ENCODE assay signal across 8 cellular contexts in the genomic region with DNA sequence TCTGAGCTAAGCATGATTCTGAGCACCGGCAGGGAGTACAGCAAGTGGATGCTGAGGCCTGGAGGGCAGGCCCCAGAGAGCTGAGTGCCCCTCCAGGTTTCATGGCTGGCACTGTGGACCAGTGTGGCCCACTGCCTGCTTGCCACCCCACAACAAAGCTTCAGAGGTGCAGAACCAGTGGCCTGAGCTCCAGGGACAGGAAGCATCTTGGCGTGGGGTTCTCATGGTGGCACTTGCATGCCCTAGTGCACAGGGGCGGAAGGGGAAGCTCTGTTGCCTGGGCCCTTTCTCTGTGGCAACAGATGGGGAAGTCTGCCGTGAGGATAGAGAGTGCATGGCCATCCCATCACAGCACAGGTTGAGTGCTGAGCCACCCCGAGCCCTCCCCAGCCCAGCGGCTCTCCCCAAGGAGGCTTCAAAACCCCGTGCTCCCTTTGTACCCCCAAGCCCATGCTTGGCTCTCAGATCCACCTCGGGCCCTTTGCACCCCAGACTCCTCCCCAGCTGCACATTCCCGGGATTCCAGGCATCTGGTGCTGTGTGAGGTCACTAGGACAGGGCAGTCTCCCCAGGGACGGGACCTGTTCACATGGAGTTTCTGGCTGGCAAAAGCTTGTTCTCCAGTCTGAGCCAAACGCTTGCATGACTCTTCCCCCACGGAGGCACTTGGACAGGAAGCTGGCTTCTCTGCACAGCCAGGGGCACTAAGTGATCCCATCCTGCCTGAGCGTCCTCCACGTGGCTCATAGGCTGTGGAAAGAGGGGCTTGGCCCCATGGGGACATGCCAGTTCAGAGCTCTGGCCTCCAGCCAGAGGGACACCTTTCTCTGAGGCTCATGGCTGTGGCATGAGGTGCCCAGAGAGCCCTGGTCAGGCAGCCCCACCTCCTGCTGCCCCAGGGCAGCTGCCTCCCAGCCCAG. TPM values are rescaled to one million over a fixed set of nuclear protein-coding genes. Genes with fewer than 3 reads are reported as not detected.
DNase-seq lines count a peak whose midpoint lies in the region; ATAC-seq, FAIRE-seq and TF ChIP-seq lines count a peak whose summit lies in the region.
"Had no signal": no experiment of that assay in that cellular context is flagged by ENCODE, and none has a peak within 500 bp of the region (broad histone marks: within the 10 kb centered on the region; RNA-seq: fewer than 3 reads in every experiment).

No MANE protein-coding gene starts in this region.

- 64% methylated on average over 5 of the region's 14 CpGs; no CpG with 5 or more reads in 1 of the 2 donors for WGBS in esophagus squamous epithelium, 2 donors
- WGBS in sigmoid colon, 2 donors: 52 to 62% methylated on average over 14 of the region's 14 CpGs
- WGBS in transverse colon (ENCODE audit: low coverage in 1 of 2), 2 donors: 52% methylated on average over 14 of the region's 14 CpGs; no CpG with 5 or more reads in 1 of the 2 donors

- H3K9me3 ChIP-seq in NT2/D1 (ENCODE audit: insufficient read depth, low read length) (no peaks in the 10 kb centered on the region), esophagus squamous epithelium (no peaks in the 10 kb centered on the region), sigmoid colon (no peaks in the 10 kb centered on the region), transverse colon (no peaks in the 10 kb centered on the region)

- H3K36me3 ChIP-seq in NT2/D1 (ENCODE audit: insufficient read depth, insufficient read length, low read length) (peaks cover 45% of the 10 kb centered on the region), esophagus squamous epithelium (peaks cover 0 to 21% (median 0%) of the 10 kb centered on the region in 3 donors), sigmoid colon (no peaks in the 10 kb centered on the region), transverse colon (no peaks in the 10 kb centered on the region)

- peak; percentile 26 for FAIRE-seq in GM12891 (lab: Jason Lieb, UNC)

- TF ChIP-seq EP300 in sigmoid colon (IDR thresholded peaks at IDR 0.05) (no peak), transverse colon (IDR thresholded peaks at IDR 0.05; ENCODE audit: low read depth) (no peak)

- H3K4me1 ChIP-seq in NT2/D1 (ENCODE audit: insufficient read depth, insufficient read length): peaks cover 45% of the 10 kb centered on the region
- peaks cover 64 to 83% (median 66%) of the 10 kb centered on the region in 3 donors for H3K4me1 ChIP-seq in esophagus squamous epithelium
- H3K4me1 ChIP-seq in sigmoid colon: peaks cover 0 to 75% (median 64%) of the 10 kb centered on the region in 4 donors
- peaks cover 27 to 54% (median 53%) of the 10 kb centered on the region in 4 donors for H3K4me1 ChIP-seq in transverse colon

- DNase-seq in GM12891 (ENCODE audit: insufficient read length, low spot score) (no peak), NT2/D1 (ENCODE audit: low read depth, low spot score) (no peak), esophagus squamous epithelium (lab: John Stamatoyannopoulos, UW) (no peak), sigmoid colon (peak; percentile 73), transverse colon (no peak), DMS53 (lab: John Stamatoyannopoulos, UW) (no peak)

- in situ Hi-C loops in transverse colon (cut with MboI; ENCODE audit: low pct_ligation_motif_present in 1 of 4, low pct_unique_long_range_greater_than_20kb in 1 of 4, low sequenced_read_pairs in 3 of 4): loop anchor here in 1 of 4 donors (25.0 kb wide), 1 partner anchor 463 kb away; no protein-coding TSS in a partner anchor

- H3K27ac ChIP-seq in esophagus squamous epithelium (peak overlapping the region in 3 of 4 donors; percentile 18 to 26 (median 25)), sigmoid colon (no peak overlapping the region), transverse colon (peak overlapping the region in 2 of 4 donors; percentile 87 to 89)

- no peak; the same call in 1 of the 2 replicates for TF ChIP-seq POLR2A in GM12891 (IDR thresholded peaks at IDR 0.05; ENCODE audit: low read depth, low read length)
- no peak for TF ChIP-seq POLR2A in esophagus squamous epithelium (IDR thresholded peaks at IDR 0.05)
- no peak for TF ChIP-seq POLR2A in sigmoid colon (IDR thresholded peaks at IDR 0.05)
- TF ChIP-seq POLR2A in transverse colon (IDR thresholded peaks at IDR 0.05): no peak

- H3K27me3 ChIP-seq in NT2/D1 (ENCODE audit: insufficient read depth, insufficient read length) (peaks cover 18% of the 10 kb centered on the region), esophagus squamous epithelium (peaks cover 0 to 14% (median under 1%) of the 10 kb centered on the region in 4 donors), sigmoid colon (peaks cover 2 to 4% (median 3%) of the 10 kb centered on the region in 3 donors), transverse colon (peaks cover 12% of the 10 kb centered on the region)

- no peak for TF ChIP-seq CTCF in esophagus squamous epithelium (IDR thresholded peaks at IDR 0.05)
- TF ChIP-seq CTCF in sigmoid colon (IDR thresholded peaks at IDR 0.05): no peak
- no peak for TF ChIP-seq CTCF in transverse colon (IDR thresholded peaks at IDR 0.05)

- no peak overlapping the region for H3K4me3 ChIP-seq in NT2/D1 (ENCODE audit: insufficient read length, low read depth)
- no peak overlapping the region for H3K4me3 ChIP-seq in esophagus squamous epithelium
- no peak overlapping the region for H3K4me3 ChIP-seq in sigmoid colon
- no peak overlapping the region for H3K4me3 ChIP-seq in transverse colon

- no peak for ATAC-seq in HG03196 (IDR thresholded peaks at IDR 0.05; ENCODE audit: unreplicated experiment)

- peak overlapping the region; percentile 23 for H3K9ac ChIP-seq in NT2/D1 (ENCODE audit: insufficient read length, low read depth)

- intact Hi-C loops in esophagus squamous epithelium (cut with DNase I): no loop called here
- intact Hi-C loops in sigmoid colon (cut with DNase I): loop anchor here (5.0 kb wide), 2 partner anchors 258 to 273 kb away; partner anchors contain the start of genes C22orf39, HIRA and MRPL40
- intact Hi-C loops in transverse colon (cut with DNase I; ENCODE audit: low total_unique reads): no loop called here

TF ChIP-seq in GM12891, 5 proteins besides CTCF, POLR2A, EP300 and RAD21:
- peak; percentile 10; the same call in 1 of the 2 replicates for TF ChIP-seq SPI1 (IDR thresholded peaks at IDR 0.05; ENCODE audit: low read depth, low read length)
- no peak for TF ChIP-seq PAX5 (IDR thresholded peaks at IDR 0.05; ENCODE audit: insufficient read depth, low read length, severe bottlenecking)

RNA-seq across cellular contexts. Expression of gene SLC25A1, which starts 4.2 kb away (rescaled TPM):
- polyA plus RNA-seq in GM12891 (2012; ENCODE audit: low read depth, missing spikeins): 43.7 TPM
- total RNA-seq in esophagus squamous epithelium (10 to 100 TPM; 49.2 to 68.0 (median 57.3) TPM), sigmoid colon (10 to 100 TPM; 28.2 to 45.3 (median 33.4) TPM), transverse colon (100 to 1,000 TPM in 3 of 4 donors, 10 to 100 TPM in 1; 80.2 to 146 (median 132) TPM)
- 100 to 1,000 TPM in 2 of 3 donors, 10 to 100 TPM in 1; 72.1 to 146 (median 119) TPM for polyA plus RNA-seq in sigmoid colon

RNA-seq across cellular contexts. Expression of gene GSC2, which starts 24.3 kb away (rescaled TPM):
- polyA plus RNA-seq in GM12891 (2012; ENCODE audit: low read depth, missing spikeins): not detected
- total RNA-seq in esophagus squamous epithelium: not detected
- not detected for total RNA-seq in sigmoid colon
- not detected for polyA plus RNA-seq in sigmoid colon
- total RNA-seq in transverse colon: not detected
- total RNA-seq: SK-MEL-5 had no signal

RNA-seq across cellular contexts. Expression of gene ESS2, which starts 29.9 kb away (rescaled TPM):
- 10.2 TPM for polyA plus RNA-seq in GM12891 (2012; ENCODE audit: low read depth, missing spikeins)
- total RNA-seq in esophagus squamous epithelium (10 to 100 TPM in 2 of 4 donors, 1 to 10 TPM in 2; 7.8 to 12.4 (median 10.4) TPM), sigmoid colon (10 to 100 TPM; 12.9 to 15.5 (median 14.0) TPM), transverse colon (10 to 100 TPM in 2 of 4 donors, 1 to 10 TPM in 2; 3.8 to 13.7 (median 10.4) TPM)
- polyA plus RNA-seq in sigmoid colon: 10 to 100 TPM in 1 of 3 donors, 1 to 10 TPM in 2; 7.2 to 12.9 (median 7.4) TPM

RNA-seq across cellular contexts. Expression of gene TSSK2, which starts 43.3 kb away (rescaled TPM):
- polyA plus RNA-seq in GM12891 (2012; ENCODE audit: low read depth, missing spikeins): not detected
- total RNA-seq in esophagus squamous epithelium: under 1 TPM in 1 of 4 donors, not detected in 3; 0.18 TPM
- not detected for total RNA-seq in sigmoid colon
- under 1 TPM in 1 of 3 donors, not detected in 2; 0.12 TPM for polyA plus RNA-seq in sigmoid colon
- total RNA-seq in transverse colon: not detected
- total RNA-seq: SK-MEL-5 had no signal

RNA-seq across cellular contexts. Expression of gene DGCR2, which starts 52.2 kb away (rescaled TPM):
- 9.9 TPM for polyA plus RNA-seq in GM12891 (2012; ENCODE audit: low read depth, missing spikeins)
- total RNA-seq in esophagus squamous epithelium: 10 to 100 TPM; 42.5 to 75.2 (median 50.8) TPM
- total RNA-seq in sigmoid colon: 10 to 100 TPM; 25.5 to 36.8 (median 32.7) TPM
- polyA plus RNA-seq in sigmoid colon: 10 to 100 TPM in 2 of 3 donors, 1 to 10 TPM in 1; 7.2 to 68.7 (median 11.8) TPM
- 100 to 1,000 TPM in 1 of 4 donors, 10 to 100 TPM in 3; 71.6 to 106 (median 94.3) TPM for total RNA-seq in transverse colon

Comparison
In these comparisons a context has a peak if more than half of its experiments do, and no peak if none do; other contexts are left out.
1. H3K27ac ChIP-seq: peak in esophagus squamous epithelium (3 of 4); none in sigmoid colon (0 of 4).